In genomic region chr10:97686301-97686961, GRCh38 we compare ENCODE assay signal across 8 cellular contexts. TPM values are rescaled to one million over a fixed set of nuclear protein-coding genes. Genes with fewer than 3 reads are reported as not detected.
DNase-seq lines count a peak whose midpoint lies in the region; ATAC-seq and TF ChIP-seq lines count a peak whose summit lies in the region.

No MANE protein-coding gene starts in this region.

- H3K18ac ChIP-seq in H9 (ENCODE audit: insufficient read length, low read depth, low read length) = peak overlapping the region; percentile 75

- H3K4me3 ChIP-seq in right atrium auricular region = peak overlapping the region; percentile 78 to 90
- H3K4me3 ChIP-seq in skeletal muscle satellite cell (ENCODE audit: low read length) = peak overlapping the region; percentile 92

- H2BK5ac ChIP-seq in H9 (ENCODE audit: insufficient read length, low read length) = no peak overlapping the region

- no peak overlapping the region for H2BK12ac ChIP-seq in H9 (ENCODE audit: insufficient read length, low read depth, low read length)

- H3K9me3 Mint-ChIP-seq in H9 = no peaks in the 10 kb centered on the region
- no peaks in the 10 kb centered on the region for H3K9me3 Mint-ChIP-seq in activated T-cell treated with anti-CD3 and anti-CD28 coated beads, Interleukin-2, amount 50 U/mL, for 72 hours

- H3K36me3 Mint-ChIP-seq in H9 (ENCODE audit: insufficient read depth in 1 of 3, low read depth in 3 of 3) = no peaks in the 10 kb centered on the region; a peak in 2 of 7 replicates
- no peaks in the 10 kb centered on the region for H3K36me3 Mint-ChIP-seq in activated T-cell treated with anti-CD3 and anti-CD28 coated beads, Interleukin-2, amount 50 U/mL, for 72 hours (ENCODE audit: insufficient read depth in 2 of 2)

- no peak overlapping the region for H2BK15ac ChIP-seq in H9 (ENCODE audit: low read depth, low read length)

- H3K4me1 ChIP-seq in H9 (ENCODE audit: insufficient read depth, low read length) = peaks cover 4% of the 10 kb centered on the region; the same call in 1 of the 2 replicates
- H3K4me1 ChIP-seq in right atrium auricular region = peaks cover 0 to 53% of the 10 kb centered on the region in 2 donors
- H3K4me1 ChIP-seq in skeletal muscle satellite cell (ENCODE audit: control insufficient read depth, insufficient read depth, low read length) = peaks cover 61% of the 10 kb centered on the region

- H4K5ac ChIP-seq in H9 (ENCODE audit: insufficient read length, low read depth, low read length) = no peak overlapping the region

- H3K27ac Mint-ChIP-seq in H9 = peak overlapping the region in 1 of 3 experiments; percentile 81; a peak in 2 of 7 replicates
- no peak overlapping the region for H3K27ac Mint-ChIP-seq in activated T-cell treated with anti-CD3 and anti-CD28 coated beads, Interleukin-2, amount 50 U/mL, for 72 hours

- no peak overlapping the region for H2AFZ ChIP-seq in H9 (ENCODE audit: low read length)

- no peak for ATAC-seq in activated T-cell treated with anti-CD3 and anti-CD28 coated beads, Interleukin-2, amount 50 U/mL, for 72 hours (replicated peaks in 1 of 2)
- no peak for ATAC-seq in GM19324 (IDR thresholded peaks at IDR 0.05; ENCODE audit: low FRiP score, unreplicated experiment)

- peak overlapping the region; percentile 75 for H3K4me2 ChIP-seq in H9 (ENCODE audit: insufficient read depth, insufficient read length, low read length)
- peak overlapping the region; percentile 94 for H3K4me2 ChIP-seq in skeletal muscle satellite cell (ENCODE audit: low read length)

- peaks cover 27% of the 10 kb centered on the region in 2 experiments for H3K4me1 Mint-ChIP-seq in H9
- peaks cover 16% of the 10 kb centered on the region for H3K4me1 Mint-ChIP-seq in activated T-cell treated with anti-CD3 and anti-CD28 coated beads, Interleukin-2, amount 50 U/mL, for 72 hours (ENCODE audit: low read depth)

- H3K9ac ChIP-seq in H9 (ENCODE audit: extremely low read depth, insufficient read length, low read length) (peak overlapping the region; percentile 52), skeletal muscle satellite cell (ENCODE audit: low read depth, low read length) (peak overlapping the region; percentile 96)

- no peaks in the 10 kb centered on the region; the same call in 1 of the 2 replicates for H3K27me3 ChIP-seq in H9 (ENCODE audit: insufficient read depth, low read length)
- H3K27me3 ChIP-seq in right atrium auricular region = no peaks in the 10 kb centered on the region
- H3K27me3 ChIP-seq in skeletal muscle satellite cell (ENCODE audit: control insufficient read depth, insufficient read depth, low read length) = no peaks in the 10 kb centered on the region

- no peak overlapping the region for H3K56ac ChIP-seq in H9 (ENCODE audit: insufficient read length, low read depth, low read length)

- no peaks in the 10 kb centered on the region for H3K79me2 ChIP-seq in H9 (ENCODE audit: insufficient read depth, low read length)

- DNase-seq in ACHN = peak; percentile 22
- no peak for DNase-seq in H9
- DNase-seq in activated T-cell treated with anti-CD3 and anti-CD28 coated beads, Interleukin-2, amount 50 U/mL, for 72 hours = peak in 1 of 2 donors; percentile 4
- no peak for DNase-seq in right atrium auricular region (ENCODE audit: low spot score)
- DNase-seq in NCI-H2196 treated with DMSO at 0.1 percent for 48 hours (lab: John Stamatoyannopoulos, UW; ENCODE audit: unreplicated experiment) = no peak
- DNase-seq in Ammon's horn (ENCODE audit: low spot score) = no peak

- no peak overlapping the region for H3T11ph ChIP-seq in H9 (ENCODE audit: low read length)

- H3K9me3 ChIP-seq in H9 (ENCODE audit: control insufficient read depth, low read depth, low read length) (no peaks in the 10 kb centered on the region), right atrium auricular region (no peaks in the 10 kb centered on the region), skeletal muscle satellite cell (replicated peaks; ENCODE audit: low read length) (no peaks in the 10 kb centered on the region)

- H4K20me1 ChIP-seq in H9 (ENCODE audit: control insufficient read depth, insufficient read depth, insufficient read length) = no peaks in the 10 kb centered on the region

- no peak overlapping the region for H3K4ac ChIP-seq in H9 (ENCODE audit: low read depth, low read length)

- no peak overlapping the region for H2BK20ac ChIP-seq in H9 (ENCODE audit: low read depth, low read length, poor library complexity, severe bottlenecking)

- H4K91ac ChIP-seq in H9 (ENCODE audit: insufficient read length, low read depth, low read length) = no peak overlapping the region

- no peak overlapping the region for H2BK120ac ChIP-seq in H9 (ENCODE audit: low read depth, low read length, poor library complexity, severe bottlenecking)

- WGBS in H9 (ENCODE audit: extremely low coverage, insufficient read length, low lambda C conversion rate) = no CpG with 5 or more reads among the region's 14 CpGs

- H2AK5ac ChIP-seq in H9 (ENCODE audit: insufficient read length, low read length) = no peak overlapping the region

- H3K14ac ChIP-seq in H9 (ENCODE audit: insufficient read depth, low read length) = 0 out of 2 replicates have a peak overlapping the region, but pooled peaks have one; percentile 10

- peaks cover 10% of the 10 kb centered on the region for H3K23me2 ChIP-seq in H9 (ENCODE audit: insufficient read length, low read depth, low read length, poor library complexity, severe bottlenecking)

- in situ Hi-C loops in ACHN (cut with HindIII; ENCODE audit: low pct_ligation_motif_present, low pct_unique_long_range_greater_than_20kb, low sequenced_read_pairs) = no loop called here

- TF ChIP-seq CTCF in H9 (conservative IDR thresholded peaks at IDR 0.05) (no peak), right atrium auricular region (IDR thresholded peaks at IDR 0.05) (no peak)

- H3K23ac ChIP-seq in H9 (ENCODE audit: insufficient read length, low read depth, low read length) = no peak overlapping the region

- H3K27me3 Mint-ChIP-seq in H9 (ENCODE audit: low read depth) = peaks cover 12% of the 10 kb centered on the region
- H3K27me3 Mint-ChIP-seq in activated T-cell treated with anti-CD3 and anti-CD28 coated beads, Interleukin-2, amount 50 U/mL, for 72 hours (ENCODE audit: low read depth) = no peaks in the 10 kb centered on the region

- H3K79me1 ChIP-seq in H9 (ENCODE audit: insufficient read depth, low read depth, low read length, poor library complexity, severe bottlenecking) = no peaks in the 10 kb centered on the region

- H3K36me3 ChIP-seq in right atrium auricular region (no peaks in the 10 kb centered on the region), skeletal muscle satellite cell (ENCODE audit: insufficient read depth, low read length) (no peaks in the 10 kb centered on the region)

- no peak overlapping the region for H3K27ac ChIP-seq in H9 (ENCODE audit: insufficient read length, low read depth, low read length)
- H3K27ac ChIP-seq in right atrium auricular region = peak overlapping the region; percentile 94 to 97

- H3K4me3 Mint-ChIP-seq in H9 = peak overlapping the region; percentile 82 to 93
- peak overlapping the region; percentile 76 to 82 for H3K4me3 Mint-ChIP-seq in activated T-cell treated with anti-CD3 and anti-CD28 coated beads, Interleukin-2, amount 50 U/mL, for 72 hours

- H4K8ac ChIP-seq in H9 (replicated peaks; ENCODE audit: insufficient read length, low read depth, low read length) = no peak overlapping the region

RNA-seq across cellular contexts. Expression of gene AVPI1, which starts 0.6 kb away (rescaled TPM):
- 6.5 and 6.9 TPM in 2 replicates for total RNA-seq in H9 (2021)
- 1 to 10 TPM; 1.8 to 5.3 TPM for total RNA-seq in activated T-cell treated with anti-CD3 and anti-CD28 coated beads, Interleukin-2, amount 50 U/mL, for 72 hours
- 10 to 100 TPM; 10.5 to 23.7 TPM for total RNA-seq in right atrium auricular region
- 19.0 and 19.9 TPM in 2 replicates for total RNA-seq in skeletal muscle satellite cell (2012; rRNA removed)

RNA-seq across cellular contexts. Expression of gene MARVELD1, which starts 27.1 kb away (rescaled TPM):
- total RNA-seq in H9 (2021) (26.6 and 26.7 TPM in 2 replicates), right atrium auricular region (10 to 100 TPM in 1 of 2 donors, 1 to 10 TPM in 1; 8.5 to 26.5 TPM)
- total RNA-seq in activated T-cell treated with anti-CD3 and anti-CD28 coated beads, Interleukin-2, amount 50 U/mL, for 72 hours = 1 to 10 TPM; 1.5 to 1.9 TPM
- 35.7 and 36.9 TPM in 2 replicates for total RNA-seq in skeletal muscle satellite cell (2012; rRNA removed)

RNA-seq across cellular contexts. Expression of gene PI4K2A, which starts 46.0 kb away (rescaled TPM):
- 29.8 and 30.9 TPM in 2 replicates for total RNA-seq in H9 (2021)
- total RNA-seq in activated T-cell treated with anti-CD3 and anti-CD28 coated beads, Interleukin-2, amount 50 U/mL, for 72 hours = 10 to 100 TPM; 15.4 to 16.6 TPM
- total RNA-seq in right atrium auricular region = 10 to 100 TPM; 14.7 to 20.2 TPM
- 15.5 TPM in 2 replicates for total RNA-seq in skeletal muscle satellite cell (2012; rRNA removed)

RNA-seq across cellular contexts. Expression of gene ZFYVE27, which starts 50.5 kb away (rescaled TPM):
- 32.2 and 33.2 TPM in 2 replicates for total RNA-seq in H9 (2021)
- total RNA-seq in activated T-cell treated with anti-CD3 and anti-CD28 coated beads, Interleukin-2, amount 50 U/mL, for 72 hours = 10 to 100 TPM; 33.7 to 40.0 TPM
- 10 to 100 TPM; 14.6 to 16.1 TPM for total RNA-seq in right atrium auricular region
- 15.7 and 16.6 TPM in 2 replicates for total RNA-seq in skeletal muscle satellite cell (2012; rRNA removed)

RNA-seq across cellular contexts. Expression of gene MORN4, which starts 53.1 kb away (rescaled TPM):
- total RNA-seq in H9 (2021) = 11.9 and 12.0 TPM in 2 replicates
- 1 to 10 TPM; 4.4 to 7.6 TPM for total RNA-seq in activated T-cell treated with anti-CD3 and anti-CD28 coated beads, Interleukin-2, amount 50 U/mL, for 72 hours
- total RNA-seq in right atrium auricular region = 10 to 100 TPM; 15.6 to 27.0 TPM
- total RNA-seq in skeletal muscle satellite cell (2012; rRNA removed) = 3.0 and 3.9 TPM in 2 replicates
